Comparison of ENCODE assay signal across 17 cellular contexts in the genomic region with DNA sequence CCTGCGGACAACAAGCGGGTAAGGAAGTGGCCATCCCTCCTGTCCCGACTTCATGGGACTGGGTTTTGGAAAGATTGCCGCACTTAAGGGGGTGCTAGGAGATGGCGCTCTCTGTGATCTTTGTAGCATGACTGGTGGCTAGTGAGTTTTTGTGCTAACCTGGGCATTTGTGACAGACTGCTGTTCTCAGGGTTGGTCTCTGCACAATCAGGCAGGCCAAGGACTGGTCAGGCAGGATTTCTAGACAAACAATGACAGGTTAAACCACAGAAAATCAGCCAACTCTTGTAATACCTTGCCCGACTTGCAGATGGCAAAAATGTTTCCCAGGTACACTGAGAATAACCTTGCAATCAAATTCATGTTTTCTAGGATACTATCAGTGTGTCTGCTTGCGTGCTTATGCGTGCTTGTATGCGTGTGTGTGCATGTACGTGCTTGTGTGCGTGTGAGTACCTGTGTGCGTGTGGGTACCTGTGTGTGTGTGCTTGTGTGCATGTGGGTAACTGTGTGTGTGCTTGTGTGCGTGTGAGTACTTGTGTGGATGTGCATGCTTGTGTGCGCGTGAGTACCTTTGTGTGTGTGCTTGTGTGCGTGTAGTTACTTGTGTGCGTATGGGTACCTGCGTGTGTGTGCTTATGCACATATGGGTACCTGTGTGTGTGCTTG. TPM values are rescaled to one million over a fixed set of nuclear protein-coding genes. Genes with fewer than 3 reads are reported as not detected.
A peak's percentile ranks its signal among the peaks of the same experiment; 100 is the strongest.
DNase-seq lines count a peak whose midpoint lies in the region; ATAC-seq and TF ChIP-seq lines count a peak whose summit lies in the region.
"Had no signal": no experiment of that assay in that cellular context is flagged by ENCODE, and none has a peak within 500 bp of the region (broad histone marks: within the 10 kb centered on the region; RNA-seq: fewer than 3 reads in every experiment).

No MANE protein-coding gene starts in this region.

- H3K36me3 Mint-ChIP-seq in activated T-cell treated with anti-CD3 and anti-CD28 coated beads, Interleukin-2, amount 50 U/mL, for 24 hours (ENCODE audit: low read depth), result peaks cover 50% of the 10 kb centered on the region
- peaks cover 1 to 3% of the 10 kb centered on the region in 2 donors for H3K36me3 Mint-ChIP-seq in activated T-cell treated with anti-CD3 and anti-CD28 coated beads, Interleukin-2, amount 50 U/mL, for 72 hours (ENCODE audit: insufficient read depth in 2 of 2)
- peaks cover 4% of the 10 kb centered on the region for H3K36me3 Mint-ChIP-seq in T-helper 17 cell (ENCODE audit: low read depth)

- TF ChIP-seq POLR2A in thyroid gland (IDR thresholded peaks at IDR 0.05), result no peak

- H3K9me3 ChIP-seq in T-helper 17 cell (ENCODE audit: control insufficient read depth, low read length, poor library complexity, severe bottlenecking), result no peaks in the 10 kb centered on the region
- no peaks in the 10 kb centered on the region for H3K9me3 ChIP-seq in thyroid gland
- H3K9me3 ChIP-seq: A549, HAP-1, SK-N-SH had no signal

- WGBS in thyroid gland, 2 donors, result 65 to 74% methylated on average over 16 to 18 of the region's 18 CpGs

- H3K27me3 ChIP-seq in thyroid gland, result no peaks in the 10 kb centered on the region

- no peak overlapping the region for H3K4me3 ChIP-seq in thyroid gland (replicated peaks in 1 of 3)
- H3K4me3 ChIP-seq: A549, HAP-1 had no signal

- H3K4me1 Mint-ChIP-seq in activated T-cell treated with anti-CD3 and anti-CD28 coated beads, Interleukin-2, amount 50 U/mL, for 24 hours (ENCODE audit: low read depth), result peaks cover 81% of the 10 kb centered on the region
- peaks cover 65% of the 10 kb centered on the region for H3K4me1 Mint-ChIP-seq in activated T-cell treated with anti-CD3 and anti-CD28 coated beads, Interleukin-2, amount 50 U/mL, for 72 hours (ENCODE audit: low read depth)
- H3K4me1 Mint-ChIP-seq in T-helper 17 cell, result peaks cover 45% of the 10 kb centered on the region

- H3K36me3 ChIP-seq in thyroid gland, result no peaks in the 10 kb centered on the region
- H3K36me3 ChIP-seq: HAP-1 had no signal

- no peak for DNase-seq in activated T-cell treated with anti-CD3 and anti-CD28 coated beads, Interleukin-2, amount 50 U/mL, for 24 hours
- no peak for DNase-seq in activated T-cell treated with anti-CD3 and anti-CD28 coated beads, Interleukin-2, amount 50 U/mL, for 72 hours
- DNase-seq in T-helper 17 cell, result no peak
- peak; percentile 56 for DNase-seq in left kidney (ENCODE audit: low read depth, low spot score)
- DNase-seq in thyroid gland, result peak; percentile 72 to 77
- DNase-seq in GM10248 (ENCODE audit: extremely low spot score), result no peak
- DNase-seq in omental fat pad (ENCODE audit: low spot score), result no peak
- DNase-seq: activated CD4-positive, alpha-beta T cell treated with anti-CD3 and anti-CD28 coated beads, Interleukin-2, amount 10 ng/mL, durations not matched to agents 7 days and 5 days; activated gamma-delta T cell; caudate nucleus; DMS79; NCI-H1694 treated with DMSO at 0.1 percent for 48 hours; SK-N-SH; small intestine had no signal

- H3K4me3 Mint-ChIP-seq in activated T-cell treated with anti-CD3 and anti-CD28 coated beads, Interleukin-2, amount 50 U/mL, for 24 hours, result no peak overlapping the region
- no peak overlapping the region for H3K4me3 Mint-ChIP-seq in activated T-cell treated with anti-CD3 and anti-CD28 coated beads, Interleukin-2, amount 50 U/mL, for 72 hours
- no peak overlapping the region for H3K4me3 Mint-ChIP-seq in T-helper 17 cell
- H3K4me3 Mint-ChIP-seq: activated CD4-positive, alpha-beta T cell treated with anti-CD3 and anti-CD28 coated beads, Interleukin-2, amount 10 ng/mL, durations not matched to agents 7 days and 5 days had no signal

- H3K27me3 Mint-ChIP-seq in activated T-cell treated with anti-CD3 and anti-CD28 coated beads, Interleukin-2, amount 50 U/mL, for 24 hours, result no peaks in the 10 kb centered on the region
- no peaks in the 10 kb centered on the region for H3K27me3 Mint-ChIP-seq in activated T-cell treated with anti-CD3 and anti-CD28 coated beads, Interleukin-2, amount 50 U/mL, for 72 hours (ENCODE audit: low read depth)
- no peaks in the 10 kb centered on the region for H3K27me3 Mint-ChIP-seq in T-helper 17 cell
- H3K27me3 Mint-ChIP-seq: activated CD4-positive, alpha-beta T cell treated with anti-CD3 and anti-CD28 coated beads, Interleukin-2, amount 10 ng/mL, durations not matched to agents 7 days and 5 days had no signal

- POLR2A ChIA-PET in GM10248 (lab: Yijun Ruan, JAX), result no interaction called here

- peak overlapping the region; percentile 25 to 75 (median 46) for H3K27ac ChIP-seq in thyroid gland
- H3K27ac ChIP-seq: A549 had no signal

- peaks cover 14 to 28% of the 10 kb centered on the region in 2 donors for H3K4me1 ChIP-seq in thyroid gland
- H3K4me1 ChIP-seq: HAP-1 had no signal

- H3K27ac Mint-ChIP-seq in activated T-cell treated with anti-CD3 and anti-CD28 coated beads, Interleukin-2, amount 50 U/mL, for 24 hours, result peak overlapping the region; percentile 18
- H3K27ac Mint-ChIP-seq in activated T-cell treated with anti-CD3 and anti-CD28 coated beads, Interleukin-2, amount 50 U/mL, for 72 hours, result no peak overlapping the region
- peak overlapping the region; percentile 68 for H3K27ac Mint-ChIP-seq in T-helper 17 cell
- H3K27ac Mint-ChIP-seq: activated CD4-positive, alpha-beta T cell treated with anti-CD3 and anti-CD28 coated beads, Interleukin-2, amount 10 ng/mL, durations not matched to agents 7 days and 5 days had no signal

- peak in 2 of 6 experiments; percentile 5 to 9 for TF ChIP-seq CTCF in thyroid gland (IDR thresholded peaks at IDR 0.05)
- TF ChIP-seq CTCF in GM10248 (IDR thresholded peaks at IDR 0.05; ENCODE audit: control extremely low read depth, extremely low read depth, low read depth, missing control alignments), result no peak
- no peak for TF ChIP-seq CTCF in omental fat pad (IDR thresholded peaks at IDR 0.05)

- intact Hi-C loops in thyroid gland (cut with DNase I), result no loop called here

- H3K9me3 Mint-ChIP-seq in activated T-cell treated with anti-CD3 and anti-CD28 coated beads, Interleukin-2, amount 50 U/mL, for 24 hours, result no peaks in the 10 kb centered on the region
- no peaks in the 10 kb centered on the region for H3K9me3 Mint-ChIP-seq in activated T-cell treated with anti-CD3 and anti-CD28 coated beads, Interleukin-2, amount 50 U/mL, for 72 hours
- H3K9me3 Mint-ChIP-seq: activated CD4-positive, alpha-beta T cell treated with anti-CD3 and anti-CD28 coated beads, Interleukin-2, amount 10 ng/mL, durations not matched to agents 7 days and 5 days had no signal

- CTCF ChIA-PET in GM10248 (lab: Yijun Ruan, JAX), result no interaction called here

- no peak for ATAC-seq in activated T-cell treated with anti-CD3 and anti-CD28 coated beads, Interleukin-2, amount 50 U/mL, for 72 hours (replicated peaks in 1 of 2)
- ATAC-seq in T-helper 17 cell (no peak), GM19397 (IDR thresholded peaks at IDR 0.05; ENCODE audit: unreplicated experiment) (no peak), omental fat pad (ENCODE audit: low FRiP score) (no peak)
- ATAC-seq: A549 had no signal

RNA-seq across cellular contexts. Expression of gene SORL1, which starts 26.2 kb away (rescaled TPM):
- total RNA-seq in activated T-cell treated with anti-CD3 and anti-CD28 coated beads, Interleukin-2, amount 50 U/mL, for 72 hours, result 10 to 100 TPM; 66.3 to 80.0 TPM
- total RNA-seq in T-helper 17 cell (100 to 1,000 TPM; 273 to 331 TPM), thyroid gland (10 to 100 TPM; 19.6 to 73.8 (median 53.6) TPM), omental fat pad (10 to 100 TPM in 3 of 4 donors, 1 to 10 TPM in 1; 5.8 to 93.0 (median 11.1) TPM)

Comparison
In these comparisons a context has a peak if more than half of its experiments do, and no peak if none do; other contexts are left out.
1. DNase-seq: peak in left kidney (single experiment) and thyroid gland (2 of 2); none in activated T-cell treated with anti-CD3 and anti-CD28 coated beads, Interleukin-2, amount 50 U/mL, for 24 hours (single experiment), activated T-cell treated with anti-CD3 and anti-CD28 coated beads, Interleukin-2, amount 50 U/mL, for 72 hours (0 of 2), T-helper 17 cell (0 of 3), GM10248 (single experiment) and omental fat pad (single experiment).